In genomic region chr6:121615493-121615892, GRCh38 we compare ENCODE assay signal across 17 cellular contexts.
DNase-seq lines count a peak whose midpoint lies in the region; ATAC-seq, FAIRE-seq and TF ChIP-seq lines count a peak whose summit lies in the region.
"Had no signal": no experiment of that assay in that cellular context is flagged by ENCODE, and none has a peak within 500 bp of the region (broad histone marks: within the 10 kb centered on the region; RNA-seq: fewer than 3 reads in every experiment).

No MANE protein-coding gene starts in this region.

- H3K4me1 ChIP-seq in mammary epithelial cell (ENCODE audit: insufficient read depth, low read length): no peaks in the 10 kb centered on the region
- no peaks in the 10 kb centered on the region for H3K4me1 ChIP-seq in astrocyte (ENCODE audit: insufficient read depth, low read length)
- H3K4me1 ChIP-seq in smooth muscle cell (ENCODE audit: low read depth): no peaks in the 10 kb centered on the region
- H3K4me1 ChIP-seq: A549, adrenal gland, SJCRH30, thyroid gland had no signal

- CTCF ChIA-PET in mammary epithelial cell (lab: Charles Lee; ENCODE audit: low non-redundant PET): interaction anchor here (0.7 kb wide), 1 partner anchor 180 kb away, joined by 4 read pairs; the partner anchor contains the start of gene GJA1
- CTCF ChIA-PET in MCF 10A (lab: Yijun Ruan, JAX): no interaction called here

- H3K36me3 ChIP-seq in mammary epithelial cell (ENCODE audit: insufficient read depth, low read length) (no peaks in the 10 kb centered on the region), astrocyte (ENCODE audit: insufficient read depth, low read length) (no peaks in the 10 kb centered on the region), smooth muscle cell (ENCODE audit: low read depth) (no peaks in the 10 kb centered on the region)
- H3K36me3 ChIP-seq: adrenal gland, SJCRH30, thyroid gland had no signal

- TF ChIP-seq CTCF in mammary epithelial cell (conservative IDR thresholded peaks at IDR 0.05 in 1 of 2, IDR thresholded peaks at IDR 0.05 in 1 of 2; ENCODE audit: extremely low read depth in 1 of 2, insufficient read depth in 1 of 2, low read depth in 1 of 2, low read length in 2 of 2) (peak; percentile 34 to 35), MCF 10A (IDR thresholded peaks at IDR 0.05; ENCODE audit: unreplicated experiment) (no peak), astrocyte (IDR thresholded peaks at IDR 0.05; ENCODE audit: insufficient read depth, low read depth, low read length) (peak; percentile 31), fibroblast of villous mesenchyme (IDR thresholded peaks at IDR 0.05; ENCODE audit: insufficient read depth, low read depth, low read length) (peak; percentile 27), smooth muscle cell (IDR thresholded peaks at IDR 0.05; ENCODE audit: borderline replicate concordance, insufficient read depth, poor library complexity, severe bottlenecking) (peak; percentile 10)

- ATAC-seq in HG03439 (IDR thresholded peaks at IDR 0.05; ENCODE audit: unreplicated experiment): no peak
- ATAC-seq: A549 had no signal

- H3K27ac ChIP-seq in mammary epithelial cell (ENCODE audit: insufficient read depth, low read depth, low read length): no peak overlapping the region
- H3K27ac ChIP-seq in astrocyte (ENCODE audit: low read depth, low read length): no peak overlapping the region
- no peak overlapping the region for H3K27ac ChIP-seq in smooth muscle cell (ENCODE audit: low read depth)
- H3K27ac ChIP-seq: A549, adrenal gland, GM23248, SJCRH30, thyroid gland had no signal

- in situ Hi-C loops in mammary epithelial cell (cut with MboI; ENCODE audit: low sequenced_read_pairs in 2 of 2): no loop called here

- H3K4me3 ChIP-seq in mammary epithelial cell (replicated peaks in 1 of 3; ENCODE audit: insufficient read depth in 1 of 3, low read depth in 2 of 3, low read length in 3 of 3) (no peak overlapping the region), astrocyte (ENCODE audit: insufficient read depth, low read depth, low read length) (no peak overlapping the region), fibroblast of villous mesenchyme (ENCODE audit: low read depth, low read length) (no peak overlapping the region), smooth muscle cell (no peak overlapping the region)
- H3K4me3 ChIP-seq: A549, adrenal gland, GM23248, SJCRH30, thyroid gland had no signal

- BruUV-seq in mammary epithelial cell (replicated peaks; lab: Mats Ljungman, UMichigan): no TSS peak
- no TSS peak for BruUV-seq in MCF 10A (replicated peaks; lab: Mats Ljungman, UMichigan)

- H3K9me3 Mint-ChIP-seq in MCF 10A (ENCODE audit: unreplicated experiment) (no peaks in the 10 kb centered on the region), astrocyte (ENCODE audit: unreplicated experiment) (no peaks in the 10 kb centered on the region)
- H3K9me3 Mint-ChIP-seq: activated CD4-positive, alpha-beta memory T cell treated with anti-CD3 and anti-CD28 coated beads for 36 hours had no signal

- FAIRE-seq in astrocyte (lab: Jason Lieb, UNC) (no peak), HTR-8/SVneo (lab: Jason Lieb, UNC) (no peak)
- FAIRE-seq: A549 had no signal

- H3K27me3 ChIP-seq in mammary epithelial cell (ENCODE audit: insufficient read depth, low read length): no peaks in the 10 kb centered on the region
- H3K27me3 ChIP-seq in astrocyte (ENCODE audit: insufficient read depth, low read length): no peaks in the 10 kb centered on the region
- H3K27me3 ChIP-seq in smooth muscle cell (ENCODE audit: low read depth): no peaks in the 10 kb centered on the region
- H3K27me3 ChIP-seq: adrenal gland, SJCRH30, thyroid gland had no signal

- POLR2A ChIA-PET in MCF 10A (lab: Yijun Ruan, JAX): no interaction called here

- no peaks in the 10 kb centered on the region for H3K36me3 Mint-ChIP-seq in MCF 10A (ENCODE audit: insufficient read depth, unreplicated experiment)
- H3K36me3 Mint-ChIP-seq in astrocyte (ENCODE audit: low read depth, unreplicated experiment): no peaks in the 10 kb centered on the region
- H3K36me3 Mint-ChIP-seq: activated CD4-positive, alpha-beta memory T cell treated with anti-CD3 and anti-CD28 coated beads for 36 hours had no signal

- H3K9me3 ChIP-seq in mammary epithelial cell (replicated peaks; ENCODE audit: insufficient read depth, low read length) (no peaks in the 10 kb centered on the region), astrocyte (ENCODE audit: insufficient read depth, low read depth, low read length) (no peaks in the 10 kb centered on the region), smooth muscle cell (replicated peaks; ENCODE audit: low read depth) (no peaks in the 10 kb centered on the region)
- H3K9me3 ChIP-seq: A549, adrenal gland, SJCRH30, thyroid gland had no signal

- no peaks in the 10 kb centered on the region for H3K79me2 ChIP-seq in mammary epithelial cell (ENCODE audit: insufficient read depth, low read length)
- no peaks in the 10 kb centered on the region for H3K79me2 ChIP-seq in astrocyte (ENCODE audit: insufficient read depth, low read length)
- H3K79me2 ChIP-seq in smooth muscle cell (ENCODE audit: low read depth): no peaks in the 10 kb centered on the region

- H3K27ac Mint-ChIP-seq in MCF 10A (ENCODE audit: low read depth, unreplicated experiment) (no peak overlapping the region), astrocyte (ENCODE audit: unreplicated experiment) (no peak overlapping the region)
- H3K27ac Mint-ChIP-seq: activated CD4-positive, alpha-beta memory T cell treated with anti-CD3 and anti-CD28 coated beads for 36 hours had no signal

- H2AFZ ChIP-seq in mammary epithelial cell (ENCODE audit: low read depth, low read length): no peak overlapping the region
- H2AFZ ChIP-seq in astrocyte (ENCODE audit: low read depth, low read length): no peak overlapping the region
- no peak overlapping the region for H2AFZ ChIP-seq in smooth muscle cell (ENCODE audit: low read depth)
- H2AFZ ChIP-seq: GM23248 had no signal

- peaks cover 4% of the 10 kb centered on the region for H3K4me1 Mint-ChIP-seq in MCF 10A (ENCODE audit: insufficient read depth, unreplicated experiment)
- H3K4me1 Mint-ChIP-seq in astrocyte (ENCODE audit: low read depth, unreplicated experiment): peaks cover 7% of the 10 kb centered on the region

- H3K4me2 ChIP-seq in mammary epithelial cell (ENCODE audit: insufficient read depth, low read depth, low read length): no peak overlapping the region
- H3K4me2 ChIP-seq in astrocyte (ENCODE audit: low read length): no peak overlapping the region
- H3K4me2 ChIP-seq in smooth muscle cell: no peak overlapping the region
- H3K4me2 ChIP-seq: A549 had no signal

- H3K9ac ChIP-seq in mammary epithelial cell (ENCODE audit: insufficient read depth, low read length) (no peak overlapping the region), astrocyte (ENCODE audit: low read length) (no peak overlapping the region), smooth muscle cell (ENCODE audit: low read depth) (no peak overlapping the region)
- H3K9ac ChIP-seq: GM23248 had no signal

- H4K20me1 ChIP-seq in mammary epithelial cell (ENCODE audit: insufficient read depth, low read length): no peaks in the 10 kb centered on the region
- H4K20me1 ChIP-seq in astrocyte (ENCODE audit: insufficient read depth, low read length): no peaks in the 10 kb centered on the region
- no peaks in the 10 kb centered on the region for H4K20me1 ChIP-seq in smooth muscle cell (ENCODE audit: low read depth)

- DNase-seq in mammary epithelial cell (no peak), MCF 10A (ENCODE audit: unreplicated experiment) (no peak), astrocyte (ENCODE audit: low read depth) (no peak), fibroblast of villous mesenchyme (ENCODE audit: low read depth) (no peak), smooth muscle cell (lab: John Stamatoyannopoulos, UW; ENCODE audit: unreplicated experiment) (no peak), cerebellar nuclear complex (lab: John Stamatoyannopoulos, UW) (no peak), HTR-8/SVneo (ENCODE audit: insufficient read length, low spot score) (no peak)
- DNase-seq: activated CD4-positive, alpha-beta memory T cell treated with anti-CD3 and anti-CD28 coated beads for 36 hours; adrenal gland; GM23248; NCI-H1417; SJCRH30; stimulated activated CD4-positive, alpha-beta T cell treated with anti-CD3 and anti-CD28 coated beads, Interleukin-4, amount 100 ng/mL, for 4 hours; T1000; thyroid gland had no signal

- WGBS in mammary epithelial cell (ENCODE audit: low coverage, missing lambda C conversion rate): 65% methylated on average over 3 of the region's 3 CpGs
- 59% methylated on average over 3 of the region's 3 CpGs for WGBS in smooth muscle cell (ENCODE audit: low lambda C conversion rate)

- dilution Hi-C loops in mammary epithelial cell (cut with HindIII; ENCODE audit: low sequenced_read_pairs): no loop called here

- H3K4me3 Mint-ChIP-seq in MCF 10A (ENCODE audit: unreplicated experiment): no peak overlapping the region
- no peak overlapping the region for H3K4me3 Mint-ChIP-seq in astrocyte (ENCODE audit: unreplicated experiment)
- H3K4me3 Mint-ChIP-seq: activated CD4-positive, alpha-beta memory T cell treated with anti-CD3 and anti-CD28 coated beads for 36 hours had no signal

- no peaks in the 10 kb centered on the region for H3F3A ChIP-seq in smooth muscle cell (ENCODE audit: low read depth)

- intact Hi-C loops in mammary epithelial cell (cut with micrococcal nuclease) (loop anchor here (2.0 kb wide), 1 partner anchor 181 kb away; the partner anchor contains the start of gene GJA1), MCF 10A (cut with micrococcal nuclease) (no loop called here)

- no peaks in the 10 kb centered on the region for H3K27me3 Mint-ChIP-seq in MCF 10A (ENCODE audit: insufficient read depth, unreplicated experiment)
- H3K27me3 Mint-ChIP-seq in astrocyte (ENCODE audit: low read depth, unreplicated experiment): no peaks in the 10 kb centered on the region
- H3K27me3 Mint-ChIP-seq: activated CD4-positive, alpha-beta memory T cell treated with anti-CD3 and anti-CD28 coated beads for 36 hours had no signal
